19 cellular contexts compared by ENCODE assay signal in genomic region chr10:79009144-79009543, GRCh38. TPM values are rescaled to one million over a fixed set of nuclear protein-coding genes. Genes with fewer than 3 reads are reported as not detected.
DNase-seq lines count a peak whose midpoint lies in the region; ATAC-seq and TF ChIP-seq lines count a peak whose summit lies in the region.
"Had no signal": no experiment of that assay in that cellular context is flagged by ENCODE, and none has a peak within 500 bp of the region (broad histone marks: within the 10 kb centered on the region; RNA-seq: fewer than 3 reads in every experiment).

No MANE protein-coding gene starts in this region.

- H3K79me2 ChIP-seq in SK-N-SH (ENCODE audit: insufficient read depth) (no peaks in the 10 kb centered on the region), neural cell (replicated peaks; ENCODE audit: insufficient read depth, low read length) (no peaks in the 10 kb centered on the region)

- H3K27ac ChIP-seq in SK-N-SH (ENCODE audit: low read depth in 2 of 2, low read length in 1 of 2) (peak overlapping the region in 1 of 2 experiments; percentile 36; a peak in 2 of 4 replicates), body of pancreas (no peak overlapping the region), neural cell (ENCODE audit: low read length) (peak overlapping the region; percentile 14)
- H3K27ac ChIP-seq: 22Rv1, A549, C4-2B, HL-60 had no signal

- intact Hi-C loops in body of pancreas (cut with DNase I) = no loop called here
- intact Hi-C loops in left colon (cut with DNase I, micrococcal nuclease) = no loop called here

- H2AFZ ChIP-seq in SK-N-SH (ENCODE audit: low read depth) = no peak overlapping the region
- no peak overlapping the region for H2AFZ ChIP-seq in neural cell (ENCODE audit: low read depth, low read length)

- POLR2A ChIA-PET in SK-N-SH (lab: Yijun Ruan, JAX) = no interaction called here
- POLR2A ChIA-PET in activated CD8-positive, alpha-beta T cell treated with anti-CD3 and anti-CD28 coated beads, Interleukin-2, amount 10 ng/mL, durations not matched to agents 7 days and 5 days (lab: Charles Lee) = no interaction called here

- H3K9me2 ChIP-seq in SK-N-SH (no peaks in the 10 kb centered on the region), neural cell (ENCODE audit: insufficient read depth, low read length) (no peaks in the 10 kb centered on the region)

- TF ChIP-seq CTCF in SK-N-SH (IDR thresholded peaks at IDR 0.05) (no peak), body of pancreas (IDR thresholded peaks at IDR 0.05) (no peak), neural cell (IDR thresholded peaks at IDR 0.05; ENCODE audit: poor library complexity, severe bottlenecking) (no peak), progenitor cell of endocrine pancreas (IDR thresholded peaks at IDR 0.05; ENCODE audit: unreplicated experiment) (no peak)

- H4K20me1 ChIP-seq in SK-N-SH (ENCODE audit: insufficient read depth) = no peaks in the 10 kb centered on the region
- H4K20me1 ChIP-seq in neural cell (ENCODE audit: insufficient read depth) = no peaks in the 10 kb centered on the region

- no peak for DNase-seq in SK-N-SH
- no peak for DNase-seq in body of pancreas
- no peak for DNase-seq in progenitor cell of endocrine pancreas (ENCODE audit: low spot score, unreplicated experiment)
- no peak for DNase-seq in left colon
- DNase-seq in activated CD8-positive, alpha-beta T cell treated with anti-CD3 and anti-CD28 coated beads, Interleukin-2, amount 10 ng/mL, durations not matched to agents 7 days and 5 days = no peak
- DNase-seq: AML-193; Caco-2; CD4-positive, alpha-beta T cell; GOT3; H7; HFFc6 had no signal

- no peaks in the 10 kb centered on the region for H3F3A ChIP-seq in SK-N-SH (replicated peaks; ENCODE audit: insufficient read depth)
- H3F3A ChIP-seq in neural cell (ENCODE audit: insufficient read depth, low read length, poor library complexity, severe bottlenecking) = no peaks in the 10 kb centered on the region

- H3K4me1 ChIP-seq in SK-N-SH (ENCODE audit: control insufficient read depth in 1 of 2, insufficient read depth in 2 of 2, low read depth in 1 of 2, low read length in 1 of 2) (peaks cover 0 to 64% of the 10 kb centered on the region in 2 experiments; a peak in 2 of 4 replicates), body of pancreas (peaks cover 7% of the 10 kb centered on the region)
- H3K4me1 ChIP-seq: A549 had no signal

- CTCF ChIA-PET in SK-N-SH (lab: Yijun Ruan, JAX) = interaction anchor here (1.4 kb wide), 1 partner anchor 537 kb away, joined by 3 read pairs; no protein-coding TSS in a partner anchor
- CTCF ChIA-PET in activated CD8-positive, alpha-beta T cell treated with anti-CD3 and anti-CD28 coated beads, Interleukin-2, amount 10 ng/mL, durations not matched to agents 7 days and 5 days (lab: Charles Lee) = no interaction called here

- TF ChIP-seq EP300 in SK-N-SH (IDR thresholded peaks at IDR 0.05; ENCODE audit: borderline replicate concordance in 1 of 2, low read depth in 1 of 2, low read length in 1 of 2) (no peak; a peak in 1 of 4 replicates), neural cell (conservative IDR thresholded peaks at IDR 0.05; ENCODE audit: poor library complexity, severe bottlenecking) (no peak)

- no peak for ATAC-seq in SK-N-SH treated with all-trans-retinoic acid at 6 μM for 48 hours
- peak; percentile 36 for ATAC-seq in body of pancreas
- ATAC-seq in left colon = no peak
- ATAC-seq in activated CD8-positive, alpha-beta T cell treated with anti-CD3 and anti-CD28 coated beads, Interleukin-2, amount 10 ng/mL, durations not matched to agents 7 days and 5 days = no peak
- no peak for ATAC-seq in GM18519 (IDR thresholded peaks at IDR 0.05; ENCODE audit: low FRiP score, unreplicated experiment)
- ATAC-seq: A549, HCT116 had no signal

- H3K4me3 ChIP-seq in SK-N-SH (ENCODE audit: low read depth in 2 of 2, low read length in 1 of 2) (no peak overlapping the region), body of pancreas (no peak overlapping the region), neural cell (ENCODE audit: low read length) (no peak overlapping the region)
- H3K4me3 ChIP-seq: A549 had no signal

- no peaks in the 10 kb centered on the region for H3K36me3 ChIP-seq in SK-N-SH (replicated peaks in 1 of 2; ENCODE audit: control insufficient read depth in 1 of 2, insufficient read depth in 2 of 2, low read length in 1 of 2)
- no peaks in the 10 kb centered on the region for H3K36me3 ChIP-seq in body of pancreas (replicated peaks in 1 of 2; ENCODE audit: insufficient read depth in 1 of 2, low read depth in 2 of 2)
- H3K36me3 ChIP-seq in neural cell (ENCODE audit: insufficient read depth, low read length) = no peaks in the 10 kb centered on the region

- H3K9ac ChIP-seq in SK-N-SH = no peak overlapping the region
- H3K9ac ChIP-seq in neural cell (ENCODE audit: low read length) = no peak overlapping the region

- peaks cover 7% of the 10 kb centered on the region for H3K4me1 Mint-ChIP-seq in progenitor cell of endocrine pancreas (ENCODE audit: low read depth)
- H3K4me1 Mint-ChIP-seq in activated CD8-positive, alpha-beta T cell treated with anti-CD3 and anti-CD28 coated beads, Interleukin-2, amount 10 ng/mL, durations not matched to agents 7 days and 5 days (ENCODE audit: low read depth) = no peaks in the 10 kb centered on the region

- H3K4me3 Mint-ChIP-seq in progenitor cell of endocrine pancreas (ENCODE audit: low read depth) = no peak overlapping the region
- H3K4me3 Mint-ChIP-seq in activated CD8-positive, alpha-beta T cell treated with anti-CD3 and anti-CD28 coated beads, Interleukin-2, amount 10 ng/mL, durations not matched to agents 7 days and 5 days = no peak overlapping the region
- H3K4me3 Mint-ChIP-seq: CD4-positive, alpha-beta T cell; HFFc6 had no signal

- TF ChIP-seq POLR2A in body of pancreas (IDR thresholded peaks at IDR 0.05) = no peak

- H3K27me3 ChIP-seq in SK-N-SH (ENCODE audit: insufficient read depth) (no peaks in the 10 kb centered on the region), body of pancreas (no peaks in the 10 kb centered on the region), neural cell (ENCODE audit: insufficient read depth, low read depth, low read length) (no peaks in the 10 kb centered on the region)

- no peaks in the 10 kb centered on the region for H3K9me3 Mint-ChIP-seq in progenitor cell of endocrine pancreas (ENCODE audit: low read depth)
- H3K9me3 Mint-ChIP-seq in activated CD8-positive, alpha-beta T cell treated with anti-CD3 and anti-CD28 coated beads, Interleukin-2, amount 10 ng/mL, durations not matched to agents 7 days and 5 days (ENCODE audit: insufficient read depth) = no peaks in the 10 kb centered on the region
- H3K9me3 Mint-ChIP-seq: CD4-positive, alpha-beta T cell; HFFc6 had no signal

- H3K27me3 Mint-ChIP-seq in progenitor cell of endocrine pancreas = peaks cover 26% of the 10 kb centered on the region
- peaks cover 2% of the 10 kb centered on the region for H3K27me3 Mint-ChIP-seq in activated CD8-positive, alpha-beta T cell treated with anti-CD3 and anti-CD28 coated beads, Interleukin-2, amount 10 ng/mL, durations not matched to agents 7 days and 5 days (ENCODE audit: low read depth)
- H3K27me3 Mint-ChIP-seq: CD4-positive, alpha-beta T cell had no signal

- 87% methylated on average over 5 of the region's 5 CpGs for WGBS in SK-N-SH (ENCODE audit: low lambda C conversion rate)
- 93% methylated on average over 5 of the region's 5 CpGs for WGBS in body of pancreas, 2 donors

- peak overlapping the region; percentile 11 for H3K27ac Mint-ChIP-seq in progenitor cell of endocrine pancreas
- no peak overlapping the region for H3K27ac Mint-ChIP-seq in activated CD8-positive, alpha-beta T cell treated with anti-CD3 and anti-CD28 coated beads, Interleukin-2, amount 10 ng/mL, durations not matched to agents 7 days and 5 days
- H3K27ac Mint-ChIP-seq: CD4-positive, alpha-beta T cell; HFFc6 had no signal

- no peaks in the 10 kb centered on the region for H3K9me3 ChIP-seq in SK-N-SH
- H3K9me3 ChIP-seq in body of pancreas = no peaks in the 10 kb centered on the region
- H3K9me3 ChIP-seq in neural cell (ENCODE audit: low read length) = no peaks in the 10 kb centered on the region
- H3K9me3 ChIP-seq: A549, Caco-2 had no signal

- TF ChIP-seq RAD21 in SK-N-SH (IDR thresholded peaks at IDR 0.05; ENCODE audit: low read length) (no peak), neural cell (conservative IDR thresholded peaks at IDR 0.05) (no peak)

- no peaks in the 10 kb centered on the region for H3K36me3 Mint-ChIP-seq in progenitor cell of endocrine pancreas (ENCODE audit: insufficient read depth)
- H3K36me3 Mint-ChIP-seq in activated CD8-positive, alpha-beta T cell treated with anti-CD3 and anti-CD28 coated beads, Interleukin-2, amount 10 ng/mL, durations not matched to agents 7 days and 5 days (ENCODE audit: low read depth) = no peaks in the 10 kb centered on the region

- no peak overlapping the region for H3K4me2 ChIP-seq in SK-N-SH
- H3K4me2 ChIP-seq in neural cell (ENCODE audit: low read length) = no peak overlapping the region
- H3K4me2 ChIP-seq: A549 had no signal

TF ChIP-seq in SK-N-SH, 30 proteins besides CTCF, POLR2A, EP300 and RAD21:
- TF ChIP-seq GATA2 (CRISPR knock-in tag; IDR thresholded peaks at IDR 0.05) (peak; percentile 63; the same call in 1 of the 2 replicates), GABPA (IDR thresholded peaks at IDR 0.05; ENCODE audit: low read depth) (no peak)

TF ChIP-seq in SK-N-SH treated with all-trans-retinoic acid at 6 μM for 48 hours, 23 proteins besides CTCF, POLR2A, EP300 and RAD21:
- TF ChIP-seq ZFP30 (CRISPR knock-in tag; IDR thresholded peaks at IDR 0.05) = no peak

TF ChIP-seq in neural cell, 6 proteins besides CTCF, POLR2A, EP300 and RAD21:
- TF ChIP-seq EZH2 (IDR thresholded peaks at IDR 0.05; ENCODE audit: borderline replicate concordance, insufficient read depth, low read length, poor library complexity, severe bottlenecking) = no peak
- peak; percentile 35 for TF ChIP-seq POLR2AphosphoS5 (IDR thresholded peaks at IDR 0.05)
- no peak for TF ChIP-seq SMC3 (conservative IDR thresholded peaks at IDR 0.05; ENCODE audit: poor library complexity)
- TF ChIP-seq TAF1 (IDR thresholded peaks at IDR 0.05; ENCODE audit: low read depth) = no peak
TF ChIP-seq in neural cell: peak in this region for 1.

RNA-seq across cellular contexts. Expression of gene ZMIZ1, which starts 59.6 kb away (rescaled TPM):
- polyA plus RNA-seq in SK-N-SH (2012; rRNA removed) = 6.6 and 23.5 TPM in 2 replicates
- polyA plus RNA-seq in SK-N-SH (2012; cell fraction: cytosol; rRNA removed) = 13.6 and 23.5 TPM in 2 replicates
- polyA plus RNA-seq in SK-N-SH (2012; cell fraction: nucleus; rRNA removed) = 39.0 and 44.8 TPM in 2 replicates
- 10 to 100 TPM; 27.2 to 42.2 TPM for total RNA-seq in body of pancreas
- polyA plus RNA-seq in neural cell = 26.8 and 63.9 TPM in 2 replicates
- polyA minus RNA-seq in neural cell = 62.6 and 99.6 TPM in 2 replicates
- total RNA-seq in progenitor cell of endocrine pancreas = 81.6 and 85.2 TPM in 2 replicates
- 10 to 100 TPM; 50.7 to 63.9 TPM for total RNA-seq in left colon
- total RNA-seq in activated CD8-positive, alpha-beta T cell treated with anti-CD3 and anti-CD28 coated beads, Interleukin-2, amount 10 ng/mL, durations not matched to agents 7 days and 5 days = 10 to 100 TPM; 39.9 to 40.6 TPM
